In the genomic region with DNA sequence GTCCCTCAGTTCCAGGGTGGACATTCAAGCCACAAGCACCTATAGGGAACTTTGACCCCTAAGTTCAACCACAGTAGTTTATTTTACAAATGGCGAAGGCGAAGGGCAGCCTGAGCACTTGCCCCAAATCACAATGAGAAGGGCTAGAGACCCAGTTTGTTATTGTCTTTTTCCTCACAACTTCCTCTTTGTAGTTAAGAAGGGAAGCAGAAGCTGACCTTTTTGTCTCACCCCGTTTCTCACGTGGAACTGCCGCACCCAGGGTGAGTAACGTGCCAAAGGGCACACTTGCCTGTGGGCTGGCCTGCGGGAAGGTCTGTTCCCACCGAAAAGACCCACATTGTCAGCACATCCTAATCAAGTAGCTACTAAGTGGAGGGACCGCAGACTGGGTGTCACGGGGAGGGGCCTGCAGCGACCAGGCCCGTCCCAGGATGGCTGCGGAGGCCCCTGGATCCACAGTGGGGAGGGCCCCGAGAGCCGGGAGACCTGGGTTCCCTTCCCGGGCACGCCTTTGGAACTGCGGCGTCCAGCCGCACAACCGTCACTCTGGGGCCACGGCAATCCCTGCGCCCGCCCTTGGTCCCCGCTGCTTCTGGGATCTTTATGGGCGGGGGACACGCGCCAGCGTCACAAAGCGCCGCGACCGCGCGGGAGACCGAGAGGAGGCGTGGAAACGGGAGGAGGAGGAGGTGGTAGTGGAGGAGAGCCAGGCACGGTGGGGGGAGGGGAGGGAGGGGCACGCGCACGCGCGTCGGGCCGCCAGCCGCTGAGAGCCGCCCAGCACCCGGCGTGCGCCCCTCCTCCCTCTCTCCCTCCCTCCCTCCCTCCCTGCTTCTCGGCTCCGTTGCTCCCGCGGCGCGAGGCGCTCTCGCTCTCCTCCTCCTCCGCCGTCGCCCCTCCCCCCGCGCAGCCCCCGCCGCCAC, we compare ENCODE assay signal across 1 cellular context.
TF ChIP-seq lines count a peak whose summit lies in the region.

A gene with protein sequence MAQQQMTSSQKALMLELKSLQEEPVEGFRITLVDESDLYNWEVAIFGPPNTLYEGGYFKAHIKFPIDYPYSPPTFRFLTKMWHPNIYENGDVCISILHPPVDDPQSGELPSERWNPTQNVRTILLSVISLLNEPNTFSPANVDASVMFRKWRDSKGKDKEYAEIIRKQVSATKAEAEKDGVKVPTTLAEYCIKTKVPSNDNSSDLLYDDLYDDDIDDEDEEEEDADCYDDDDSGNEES (plus strand): TSS at position 834 of the 926 bp plus-strand sequence. CDS start 598 bp downstream, outside the sequence.

TF ChIP-seq in GM12878, 131 proteins besides CTCF, POLR2A, EP300 and RAD21 (continued from another document and continues in another):
- TF ChIP-seq, protein P1, sequence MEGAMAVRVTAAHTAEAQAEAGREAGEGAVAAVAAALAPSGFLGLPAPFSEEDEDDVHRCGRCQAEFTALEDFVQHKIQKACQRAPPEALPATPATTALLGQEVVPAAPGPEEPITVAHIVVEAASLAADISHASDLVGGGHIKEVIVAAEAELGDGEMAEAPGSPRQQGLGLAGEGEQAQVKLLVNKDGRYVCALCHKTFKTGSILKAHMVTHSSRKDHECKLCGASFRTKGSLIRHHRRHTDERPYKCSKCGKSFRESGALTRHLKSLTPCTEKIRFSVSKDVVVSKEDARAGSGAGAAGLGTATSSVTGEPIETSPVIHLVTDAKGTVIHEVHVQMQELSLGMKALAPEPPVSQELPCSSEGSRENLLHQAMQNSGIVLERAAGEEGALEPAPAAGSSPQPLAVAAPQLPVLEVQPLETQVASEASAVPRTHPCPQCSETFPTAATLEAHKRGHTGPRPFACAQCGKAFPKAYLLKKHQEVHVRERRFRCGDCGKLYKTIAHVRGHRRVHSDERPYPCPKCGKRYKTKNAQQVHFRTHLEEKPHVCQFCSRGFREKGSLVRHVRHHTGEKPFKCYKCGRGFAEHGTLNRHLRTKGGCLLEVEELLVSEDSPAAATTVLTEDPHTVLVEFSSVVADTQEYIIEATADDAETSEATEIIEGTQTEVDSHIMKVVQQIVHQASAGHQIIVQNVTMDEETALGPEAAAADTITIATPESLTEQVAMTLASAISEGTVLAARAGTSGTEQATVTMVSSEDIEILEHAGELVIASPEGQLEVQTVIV (IDR thresholded peaks at IDR 0.05; ENCODE audit: borderline replicate concordance, partially characterized antibody): no peak
- TF ChIP-seq RBBP5 (conservative IDR thresholded peaks at IDR 0.05) (no peak), CREM (IDR thresholded peaks at IDR 0.05; ENCODE audit: low read depth) (peak; percentile 79), KAT2A (conservative IDR thresholded peaks at IDR 0.05; ENCODE audit: control insufficient read depth, low read depth, low read length) (no peak), BMI1 (IDR thresholded peaks at IDR 0.05; ENCODE audit: borderline replicate concordance) (no peak), RFX5 (IDR thresholded peaks at IDR 0.05; ENCODE audit: low read depth, low read length) (no peak), CREB1 (IDR thresholded peaks at IDR 0.05; ENCODE audit: low read depth) (peak; percentile 75), MYB (IDR thresholded peaks at IDR 0.05; ENCODE audit: borderline replicate concordance, low read depth, low read length) (no peak), SMAD5 (IDR thresholded peaks at IDR 0.05; ENCODE audit: low read depth) (peak; percentile 63; the same call in 1 of the 2 replicates), ZNF384 (IDR thresholded peaks at IDR 0.05; ENCODE audit: borderline replicate concordance, low read depth, low read length) (no peak), SRF (IDR thresholded peaks at IDR 0.05; ENCODE audit: low read depth in 2 of 2, low read length in 2 of 2) (0 out of 4 replicates have a peak, but pooled peaks of 1 of the 2 experiments have one; percentile 3), SMC3 (IDR thresholded peaks at IDR 0.05; ENCODE audit: borderline replicate concordance, low read length) (no peak), RELA (IDR thresholded peaks at IDR 0.05; ENCODE audit: borderline replicate concordance, partially characterized antibody) (peak; percentile 41), PAX8 (IDR thresholded peaks at IDR 0.05) (no peak), SMAD1 (IDR thresholded peaks at IDR 0.05; ENCODE audit: low read depth, partially characterized antibody) (no peak), ATF2 (IDR thresholded peaks at IDR 0.05; ENCODE audit: low read length) (no peak), USF2 (IDR thresholded peaks at IDR 0.05; ENCODE audit: borderline replicate concordance, low read depth, low read length) (no peak), EGR1 (IDR thresholded peaks at IDR 0.05; ENCODE audit: borderline replicate concordance in 1 of 2, low read depth in 2 of 2, low read length in 2 of 2) (peak in 1 of 2 experiments; percentile 25; a peak in 1 of 3 replicates), SIN3A (IDR thresholded peaks at IDR 0.05; ENCODE audit: low read depth, low read length) (0 out of 2 replicates have a peak, but pooled peaks have one; percentile 64), ELK1 (IDR thresholded peaks at IDR 0.05; ENCODE audit: low read depth, low read length) (no peak), ESRRA (IDR thresholded peaks at IDR 0.05; ENCODE audit: low read length) (no peak), POU2F2 (IDR thresholded peaks at IDR 0.05; ENCODE audit: borderline replicate concordance, low read depth, low read length) (peak; percentile 54; the same call in 1 of the 3 replicates), RB1 (IDR thresholded peaks at IDR 0.05; ENCODE audit: borderline replicate concordance) (peak; percentile 78; the same call in 1 of the 2 replicates), GATAD2B (conservative IDR thresholded peaks at IDR 0.05; ENCODE audit: low read depth) (peak; percentile 94), PAX5 (IDR thresholded peaks at IDR 0.05; ENCODE audit: borderline replicate concordance, low read depth, low read length) (0 out of 2 replicates have a peak, but pooled peaks have one; percentile 11), TCF3 (IDR thresholded peaks at IDR 0.05; ENCODE audit: borderline replicate concordance, insufficient read depth, low read depth, low read length) (no peak), CHD4 (IDR thresholded peaks at IDR 0.05) (no peak), ZNF207 (IDR thresholded peaks at IDR 0.05; ENCODE audit: borderline replicate concordance) (0 out of 2 replicates have a peak, but pooled peaks have one; percentile 41), TCF12 (IDR thresholded peaks at IDR 0.05; ENCODE audit: low read depth, low read length) (peak; percentile 56; the same call in 1 of the 2 replicates), IRF4 (IDR thresholded peaks at IDR 0.05; ENCODE audit: low read depth, low read length) (no peak), ZSCAN29 (IDR thresholded peaks at IDR 0.05) (no peak), STAT3 (IDR thresholded peaks at IDR 0.05; ENCODE audit: low read depth, low read length) (no peak), ZZZ3 (IDR thresholded peaks at IDR 0.05; ENCODE audit: control insufficient read depth, insufficient read length, low read depth) (no peak), HDAC2 (IDR thresholded peaks at IDR 0.05) (no peak), YBX1 (IDR thresholded peaks at IDR 0.05) (no peak), ZBED1 (IDR thresholded peaks at IDR 0.05; ENCODE audit: borderline replicate concordance) (no peak), MEF2B (IDR thresholded peaks at IDR 0.05; ENCODE audit: partially characterized antibody, poor library complexity, severe bottlenecking) (peak; percentile 69), PML (IDR thresholded peaks at IDR 0.05; ENCODE audit: low read length) (0 out of 2 replicates have a peak, but pooled peaks have one; percentile 24), POLR2AphosphoS2 (IDR thresholded peaks at IDR 0.05; ENCODE audit: low read depth, low read length) (peak; percentile 77; the same call in 1 of the 2 replicates), BCLAF1 (IDR thresholded peaks at IDR 0.05) (no peak), SPI1 (IDR thresholded peaks at IDR 0.05; ENCODE audit: borderline replicate concordance, insufficient read depth, low read depth, low read length) (peak; percentile 40; the same call in 1 of the 2 replicates), JUND (IDR thresholded peaks at IDR 0.05; ENCODE audit: low read depth, low read length) (no peak), NFIC (IDR thresholded peaks at IDR 0.05; ENCODE audit: low read depth, low read length) (no peak), CBFB (IDR thresholded peaks at IDR 0.05; ENCODE audit: low read depth) (0 out of 2 replicates have a peak, but pooled peaks have one; percentile 47), FOXM1 (IDR thresholded peaks at IDR 0.05; ENCODE audit: low read depth, low read length) (no peak), MXI1 (IDR thresholded peaks at IDR 0.05; ENCODE audit: low read depth, low read length) (peak; percentile 91), ASH2L (IDR thresholded peaks at IDR 0.05; ENCODE audit: borderline replicate concordance, low read depth) (no peak), CEBPB (IDR thresholded peaks at IDR 0.05; ENCODE audit: borderline replicate concordance in 1 of 2, low read depth in 2 of 2, low read length in 2 of 2) (no peak), NRF1 (conservative IDR thresholded peaks at IDR 0.05; ENCODE audit: low read depth, low read length) (peak; percentile 63), IKZF2 (IDR thresholded peaks at IDR 0.05) (peak; percentile 91 to 92), CBX3 (IDR thresholded peaks at IDR 0.05; ENCODE audit: borderline replicate concordance, low read depth) (no peak), BACH1 (IDR thresholded peaks at IDR 0.05; ENCODE audit: borderline replicate concordance) (peak; percentile 89; the same call in 1 of the 2 replicates), LARP7 (IDR thresholded peaks at IDR 0.05) (peak; percentile 71), FOXK2 (IDR thresholded peaks at IDR 0.05) (no peak), ETV6 (conservative IDR thresholded peaks at IDR 0.05 in 1 of 2, IDR thresholded peaks at IDR 0.05 in 1 of 2; ENCODE audit: borderline replicate concordance in 1 of 2, low read depth in 1 of 2) (no peak), HCFC1 (IDR thresholded peaks at IDR 0.05; ENCODE audit: low read length) (no peak)
- TF ChIP-seq, protein P2, sequence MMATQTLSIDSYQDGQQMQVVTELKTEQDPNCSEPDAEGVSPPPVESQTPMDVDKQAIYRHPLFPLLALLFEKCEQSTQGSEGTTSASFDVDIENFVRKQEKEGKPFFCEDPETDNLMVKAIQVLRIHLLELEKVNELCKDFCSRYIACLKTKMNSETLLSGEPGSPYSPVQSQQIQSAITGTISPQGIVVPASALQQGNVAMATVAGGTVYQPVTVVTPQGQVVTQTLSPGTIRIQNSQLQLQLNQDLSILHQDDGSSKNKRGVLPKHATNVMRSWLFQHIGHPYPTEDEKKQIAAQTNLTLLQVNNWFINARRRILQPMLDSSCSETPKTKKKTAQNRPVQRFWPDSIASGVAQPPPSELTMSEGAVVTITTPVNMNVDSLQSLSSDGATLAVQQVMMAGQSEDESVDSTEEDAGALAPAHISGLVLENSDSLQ (IDR thresholded peaks at IDR 0.05): peak; percentile 64; the same call in 1 of the 2 replicates
- TF ChIP-seq, protein P3, sequence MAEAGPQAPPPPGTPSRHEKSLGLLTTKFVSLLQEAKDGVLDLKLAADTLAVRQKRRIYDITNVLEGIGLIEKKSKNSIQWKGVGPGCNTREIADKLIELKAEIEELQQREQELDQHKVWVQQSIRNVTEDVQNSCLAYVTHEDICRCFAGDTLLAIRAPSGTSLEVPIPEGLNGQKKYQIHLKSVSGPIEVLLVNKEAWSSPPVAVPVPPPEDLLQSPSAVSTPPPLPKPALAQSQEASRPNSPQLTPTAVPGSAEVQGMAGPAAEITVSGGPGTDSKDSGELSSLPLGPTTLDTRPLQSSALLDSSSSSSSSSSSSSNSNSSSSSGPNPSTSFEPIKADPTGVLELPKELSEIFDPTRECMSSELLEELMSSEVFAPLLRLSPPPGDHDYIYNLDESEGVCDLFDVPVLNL (IDR thresholded peaks at IDR 0.05; ENCODE audit: low read depth, low read length): no peak
